Comparison of ENCODE assay signal across 8 cellular contexts in genomic region chr4:119211856-119212250, GRCh38. TPM values are rescaled to one million over a fixed set of nuclear protein-coding genes. Genes with fewer than 3 reads are reported as not detected.
DNase-seq lines count a peak whose midpoint lies in the region; ATAC-seq, FAIRE-seq and TF ChIP-seq lines count a peak whose summit lies in the region.

No MANE protein-coding gene starts in this region.

- DNase-seq in GM19239 (ENCODE audit: insufficient read length, low spot score), result peak; percentile 4
- no peak for DNase-seq in activated naive CD8-positive, alpha-beta T cell treated with anti-CD3 and anti-CD28 coated beads, Interleukin-2, amount 50 U/mL, for 24 hours
- DNase-seq in kidney epithelial cell (ENCODE audit: low read depth), result peak; percentile 26
- DNase-seq in activated CD8-positive, alpha-beta memory T cell treated with anti-CD3 and anti-CD28 coated beads for 24 hours, result no peak
- no peak for DNase-seq in GM19238 (ENCODE audit: insufficient read length, low spot score)

- no peaks in the 10 kb centered on the region for H3K9me3 ChIP-seq in BLaER1

- H3K4me3 ChIP-seq in BLaER1 (peak overlapping the region; percentile 86), kidney epithelial cell (ENCODE audit: low read depth, low read length) (peak overlapping the region; percentile 62)

- no peaks in the 10 kb centered on the region for H3K27me3 Mint-ChIP-seq in activated naive CD8-positive, alpha-beta T cell treated with anti-CD3 and anti-CD28 coated beads, Interleukin-2, amount 50 U/mL, for 24 hours

- ATAC-seq in HG03439 (IDR thresholded peaks at IDR 0.05; ENCODE audit: unreplicated experiment), result peak; percentile 7
- ATAC-seq in activated naive CD8-positive, alpha-beta T cell treated with anti-CD3 and anti-CD28 coated beads, Interleukin-2, amount 50 U/mL, for 24 hours, result no peak

- peaks cover 2% of the 10 kb centered on the region for H3K36me3 Mint-ChIP-seq in activated naive CD8-positive, alpha-beta T cell treated with anti-CD3 and anti-CD28 coated beads, Interleukin-2, amount 50 U/mL, for 24 hours (ENCODE audit: low read depth)

- H3K9ac ChIP-seq in BLaER1, result peak overlapping the region; percentile 88

- H3K4me1 ChIP-seq in BLaER1, result peaks cover 33% of the 10 kb centered on the region

- no peak for TF ChIP-seq CTCF in kidney epithelial cell (IDR thresholded peaks at IDR 0.05; ENCODE audit: insufficient read depth, low read length, poor library complexity, severe bottlenecking)

- H3K36me3 ChIP-seq in BLaER1 (no peaks in the 10 kb centered on the region), kidney epithelial cell (ENCODE audit: control insufficient read depth, insufficient read depth, low read length) (no peaks in the 10 kb centered on the region)

- peak overlapping the region; percentile 89 for H3K4me2 ChIP-seq in BLaER1

- peak overlapping the region; percentile 91 for H3K4me3 Mint-ChIP-seq in activated naive CD8-positive, alpha-beta T cell treated with anti-CD3 and anti-CD28 coated beads, Interleukin-2, amount 50 U/mL, for 24 hours

- H3K9me3 Mint-ChIP-seq in activated naive CD8-positive, alpha-beta T cell treated with anti-CD3 and anti-CD28 coated beads, Interleukin-2, amount 50 U/mL, for 24 hours, result no peaks in the 10 kb centered on the region

- H3K27ac ChIP-seq in BLaER1, result peak overlapping the region; percentile 90
- peak overlapping the region; percentile 69 for H3K27ac ChIP-seq in temporal lobe (ENCODE audit: low read depth, low read length)

- peak; percentile 86 for FAIRE-seq in GM19239 (lab: Jason Lieb, UNC)

- H3K27me3 ChIP-seq in BLaER1 (no peaks in the 10 kb centered on the region), kidney epithelial cell (ENCODE audit: control insufficient read depth, insufficient read depth, low read length) (no peaks in the 10 kb centered on the region)

- peaks cover 58% of the 10 kb centered on the region for H3K4me1 Mint-ChIP-seq in activated naive CD8-positive, alpha-beta T cell treated with anti-CD3 and anti-CD28 coated beads, Interleukin-2, amount 50 U/mL, for 24 hours

- H3K27ac Mint-ChIP-seq in activated naive CD8-positive, alpha-beta T cell treated with anti-CD3 and anti-CD28 coated beads, Interleukin-2, amount 50 U/mL, for 24 hours, result peak overlapping the region; percentile 90

- no peaks in the 10 kb centered on the region for H4K20me1 ChIP-seq in BLaER1

RNA-seq across cellular contexts. Expression of gene USP53, which starts 0.7 kb away (rescaled TPM):
- 30.7 and 32.8 TPM in 2 replicates for total RNA-seq in kidney epithelial cell
- total RNA-seq in temporal lobe, result 10.1 TPM

Comparison
In these comparisons a context has a peak if more than half of its experiments do, and no peak if none do; other contexts are left out.
1. DNase-seq: peak in GM19239 (single experiment) and kidney epithelial cell (single experiment); none in activated naive CD8-positive, alpha-beta T cell treated with anti-CD3 and anti-CD28 coated beads, Interleukin-2, amount 50 U/mL, for 24 hours (single experiment), activated CD8-positive, alpha-beta memory T cell treated with anti-CD3 and anti-CD28 coated beads for 24 hours (single experiment) and GM19238 (single experiment).